ENCODE assay signal across 1 cellular context in genomic region chr16:75627856-75628255, GRCh38.
TF ChIP-seq lines count a peak whose summit lies in the region.

No MANE protein-coding gene starts in this region.

TF ChIP-seq in IMR-90, 13 proteins besides CTCF, POLR2A, EP300 and RAD21:
- no peak for TF ChIP-seq MXI1 (IDR thresholded peaks at IDR 0.05; ENCODE audit: borderline replicate concordance, low read depth, low read length)
- no peak for TF ChIP-seq NFE2L2 (IDR thresholded peaks at IDR 0.05; ENCODE audit: low read depth, low read length)
- TF ChIP-seq MAFK (IDR thresholded peaks at IDR 0.05; ENCODE audit: low read depth, low read length) = no peak
- TF ChIP-seq, protein P1, sequence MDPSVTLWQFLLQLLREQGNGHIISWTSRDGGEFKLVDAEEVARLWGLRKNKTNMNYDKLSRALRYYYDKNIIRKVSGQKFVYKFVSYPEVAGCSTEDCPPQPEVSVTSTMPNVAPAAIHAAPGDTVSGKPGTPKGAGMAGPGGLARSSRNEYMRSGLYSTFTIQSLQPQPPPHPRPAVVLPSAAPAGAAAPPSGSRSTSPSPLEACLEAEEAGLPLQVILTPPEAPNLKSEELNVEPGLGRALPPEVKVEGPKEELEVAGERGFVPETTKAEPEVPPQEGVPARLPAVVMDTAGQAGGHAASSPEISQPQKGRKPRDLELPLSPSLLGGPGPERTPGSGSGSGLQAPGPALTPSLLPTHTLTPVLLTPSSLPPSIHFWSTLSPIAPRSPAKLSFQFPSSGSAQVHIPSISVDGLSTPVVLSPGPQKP (IDR thresholded peaks at IDR 0.05; ENCODE audit: borderline replicate concordance, low read depth, low read length) = no peak
- no peak for TF ChIP-seq CEBPB (IDR thresholded peaks at IDR 0.05; ENCODE audit: low read depth, low read length)
- no peak for TF ChIP-seq MAZ (IDR thresholded peaks at IDR 0.05; ENCODE audit: borderline replicate concordance, low read depth, low read length)
- TF ChIP-seq RFX5 (IDR thresholded peaks at IDR 0.05; ENCODE audit: low read depth, low read length) = no peak
- no peak for TF ChIP-seq BHLHE40 (IDR thresholded peaks at IDR 0.05; ENCODE audit: low read depth, low read length)
- no peak for TF ChIP-seq CHD1 (IDR thresholded peaks at IDR 0.05; ENCODE audit: low read depth, low read length)
- TF ChIP-seq SMC3 (IDR thresholded peaks at IDR 0.05; ENCODE audit: low read depth, low read length) = no peak
- TF ChIP-seq RCOR1 (IDR thresholded peaks at IDR 0.05; ENCODE audit: insufficient replicate concordance, low read length) = no peak
- TF ChIP-seq FOS (IDR thresholded peaks at IDR 0.05; ENCODE audit: low read depth, low read length) = no peak
- TF ChIP-seq, protein P2, sequence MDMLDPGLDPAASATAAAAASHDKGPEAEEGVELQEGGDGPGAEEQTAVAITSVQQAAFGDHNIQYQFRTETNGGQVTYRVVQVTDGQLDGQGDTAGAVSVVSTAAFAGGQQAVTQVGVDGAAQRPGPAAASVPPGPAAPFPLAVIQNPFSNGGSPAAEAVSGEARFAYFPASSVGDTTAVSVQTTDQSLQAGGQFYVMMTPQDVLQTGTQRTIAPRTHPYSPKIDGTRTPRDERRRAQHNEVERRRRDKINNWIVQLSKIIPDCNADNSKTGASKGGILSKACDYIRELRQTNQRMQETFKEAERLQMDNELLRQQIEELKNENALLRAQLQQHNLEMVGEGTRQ (IDR thresholded peaks at IDR 0.05; ENCODE audit: low read depth, low read length) = no peak
